In the genomic region with DNA sequence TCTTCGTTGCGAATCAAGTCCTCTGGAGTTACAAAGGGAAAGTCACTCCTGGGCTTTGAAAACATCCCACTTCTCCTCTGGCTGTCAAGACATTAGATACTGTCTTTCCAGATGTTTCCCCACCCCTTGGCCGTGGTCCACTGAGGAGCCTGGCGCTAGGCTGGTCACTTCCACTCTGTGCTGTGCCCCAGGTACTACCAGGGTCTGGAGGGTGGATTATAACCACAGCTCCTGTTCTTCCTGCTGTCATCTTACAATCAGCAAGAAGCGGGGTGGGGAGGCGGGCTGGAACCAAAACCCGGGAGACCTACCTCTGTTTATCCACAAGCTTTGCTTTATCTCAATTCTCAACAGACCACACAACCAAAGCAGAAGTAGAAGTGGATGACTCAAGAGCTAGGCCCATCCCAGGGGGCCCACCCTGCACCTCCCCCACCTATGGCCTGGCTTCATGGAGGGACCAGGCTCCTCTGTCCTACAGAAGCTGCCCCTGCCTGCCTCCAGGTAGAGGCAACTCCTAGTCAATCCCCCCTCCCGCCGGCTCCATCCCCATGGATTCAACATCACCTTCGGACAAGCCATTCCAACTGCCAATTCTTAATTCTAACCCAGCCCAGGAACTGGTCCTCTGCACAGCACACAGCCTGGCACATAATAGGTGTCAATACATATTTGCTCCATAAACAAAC, we compare ENCODE assay signal across 8 cellular contexts. TPM values are rescaled to one million over a fixed set of nuclear protein-coding genes. Genes with fewer than 3 reads are reported as not detected.
DNase-seq lines count a peak whose midpoint lies in the region; ATAC-seq and TF ChIP-seq lines count a peak whose summit lies in the region.

No MANE protein-coding gene starts in this region.

- peaks cover 46% of the 10 kb centered on the region for H3K4me1 ChIP-seq in parathyroid adenoma

- no peaks in the 10 kb centered on the region for H3K36me3 ChIP-seq in parathyroid adenoma (ENCODE audit: control insufficient read depth, insufficient read depth, low read length)

- H3K4me2 ChIP-seq in parathyroid adenoma (ENCODE audit: low read length), result peak overlapping the region; percentile 16

- H3K27me3 ChIP-seq in parathyroid adenoma (ENCODE audit: control insufficient read depth, insufficient read depth, low read length), result no peaks in the 10 kb centered on the region

- H3K4me3 ChIP-seq in parathyroid adenoma (ENCODE audit: low read depth, low read length), result no peak overlapping the region

- H3K9me3 ChIP-seq in parathyroid adenoma (ENCODE audit: control insufficient read depth, low read length), result no peaks in the 10 kb centered on the region

- H2AFZ ChIP-seq in parathyroid adenoma, result no peak overlapping the region

- no peak overlapping the region for H3K9ac ChIP-seq in parathyroid adenoma

- H3K79me2 ChIP-seq in parathyroid adenoma, result peaks cover 57% of the 10 kb centered on the region

- H3K27ac ChIP-seq in caudate nucleus (ENCODE audit: low read depth, low read length) (peak overlapping the region; percentile 95), parathyroid adenoma (peak overlapping the region; percentile 22)

- no peak for ATAC-seq in GM21786 (IDR thresholded peaks at IDR 0.05; ENCODE audit: unreplicated experiment)
- no peak for ATAC-seq in HG03460 (IDR thresholded peaks at IDR 0.05; ENCODE audit: unreplicated experiment)

- peak; percentile 79 for DNase-seq in Daoy (ENCODE audit: low read depth)
- DNase-seq in NOMO-1 treated with dmso at 0.1 percent for 144 hours (lab: John Stamatoyannopoulos, UW; ENCODE audit: unreplicated experiment), result peak; percentile 74
- DNase-seq in caudate nucleus (lab: John Stamatoyannopoulos, UW), result no peak
- DNase-seq in cortex of kidney (lab: John Stamatoyannopoulos, UW), result no peak
- no peak for DNase-seq in NCI-H1092 (lab: John Stamatoyannopoulos, UW)

- TF ChIP-seq CTCF in parathyroid adenoma (IDR thresholded peaks at IDR 0.05), result no peak

RNA-seq across cellular contexts. Expression of gene SMAD7, which starts 17.8 kb away (rescaled TPM):
- 27.6 and 39.4 TPM in 2 replicates for total RNA-seq in Daoy (2014; rRNA removed; shearing (Covaris generic))

Comparison
In these comparisons a context has a peak if more than half of its experiments do, and no peak if none do; other contexts are left out.
1. DNase-seq: peak in Daoy (single experiment) and NOMO-1 treated with dmso at 0.1 percent for 144 hours (single experiment); none in caudate nucleus (0 of 61), cortex of kidney (single experiment) and NCI-H1092 (single experiment).